Comparison of ENCODE assay signal across 29 cellular contexts in genomic region chr15:69730281-69731235, GRCh38.
DNase-seq lines count a peak whose midpoint lies in the region; ATAC-seq and TF ChIP-seq lines count a peak whose summit lies in the region.
"Had no signal": no experiment of that assay in that cellular context is flagged by ENCODE, and none has a peak within 500 bp of the region (broad histone marks: within the 10 kb centered on the region; RNA-seq: fewer than 3 reads in every experiment).

No MANE protein-coding gene starts in this region.

- DNase-seq in COLO668 (lab: John Stamatoyannopoulos, UW; ENCODE audit: unreplicated experiment) = peak; percentile 30
- DNase-seq in ELF-1 (ENCODE audit: low read depth, low spot score) = peak; percentile 47
- DNase-seq in choroid plexus epithelial cell (ENCODE audit: low read depth) = peak; percentile 21
- peak; percentile 20 to 52 for DNase-seq in lung microvascular endothelial cell (ENCODE audit: low read depth in 2 of 2)
- DNase-seq: activated CD8-positive, alpha-beta memory T cell treated with anti-CD3 and anti-CD28 coated beads, Interleukin-2, amount 50 U/mL, for 48 hours; activated effector memory CD4-positive, alpha-beta T cell treated with Interleukin-2 at 50 U/mL for 16 hours; body of pancreas; CD4-positive, alpha-beta T cell; cerebellar nuclear complex; DMS 273 treated with DMSO at 0.1 percent for 48 hours; HFFc6; hypothalamus; KBM-7; MG63; mucosa of descending colon; NCI-H1417 treated with DMSO at 0.1 percent for 48 hours; NCI-H774; nephron progenitor cell; spleen; stimulated activated CD4-positive, alpha-beta T cell treated with anti-CD3 and anti-CD28 coated beads, Interleukin-4, amount 100 ng/mL, for 24 hours; stimulated activated naive CD4-positive, alpha-beta T cell; T-helper 9 cell; testis; WERI-Rb-1 had no signal

- TF ChIP-seq CTCF in choroid plexus epithelial cell (conservative IDR thresholded peaks at IDR 0.05; ENCODE audit: low read depth, low read length) = no peak

- no peak overlapping the region for H3K4me3 ChIP-seq in choroid plexus epithelial cell (ENCODE audit: low read depth, low read length)
- H3K4me3 ChIP-seq: body of pancreas, MG63, mucosa of descending colon, right atrium auricular region, spleen had no signal

- ATAC-seq in GM21390 (IDR thresholded peaks at IDR 0.05; ENCODE audit: unreplicated experiment) = no peak
- no peak for ATAC-seq in HG03039 (IDR thresholded peaks at IDR 0.05; ENCODE audit: unreplicated experiment)
- no peak for ATAC-seq in HG03439 (IDR thresholded peaks at IDR 0.05; ENCODE audit: unreplicated experiment)
- ATAC-seq: body of pancreas, mucosa of descending colon, Right ventricle myocardium inferior had no signal
